ENCODE assay signal across 8 cellular contexts in the genomic region with DNA sequence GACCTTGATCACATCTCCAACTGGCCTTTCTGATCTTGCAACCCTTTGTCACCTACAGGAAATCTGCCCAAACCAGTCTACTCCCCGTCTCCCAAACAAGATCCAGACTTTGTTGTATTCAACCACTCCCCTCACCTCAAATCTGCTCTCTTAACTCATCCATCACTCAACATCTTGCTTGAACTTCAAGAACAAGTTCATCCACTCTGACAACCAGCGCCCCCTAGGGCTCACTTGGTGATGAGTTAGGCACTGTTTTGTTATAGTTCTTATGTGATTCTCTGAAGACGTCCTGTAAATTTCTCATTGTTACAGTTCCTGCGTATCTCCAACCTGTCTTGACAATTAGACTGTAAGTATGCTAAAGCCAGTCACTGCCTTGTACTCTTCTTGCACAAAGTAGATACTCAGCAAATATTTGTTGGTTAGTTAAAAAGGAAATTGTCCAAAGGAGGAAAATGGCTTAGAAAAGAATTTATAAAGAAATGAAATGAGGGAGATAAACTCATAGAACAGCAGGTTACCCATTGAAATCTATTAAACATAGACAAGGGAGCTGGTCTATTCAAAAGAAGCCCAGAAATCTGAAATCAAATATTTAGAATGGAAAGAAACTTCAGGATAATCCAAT. TPM values are rescaled to one million over a fixed set of nuclear protein-coding genes. Genes with fewer than 3 reads are reported as not detected.
DNase-seq lines count a peak whose midpoint lies in the region; ATAC-seq, FAIRE-seq and TF ChIP-seq lines count a peak whose summit lies in the region.

No MANE protein-coding gene starts in this region.

- H3K56ac ChIP-seq in H1 (replicated peaks; ENCODE audit: insufficient read length, low read depth, low read length): no peak overlapping the region

- TF ChIP-seq CTCF in H1 (IDR thresholded peaks at IDR 0.05; ENCODE audit: control extremely low read depth in 1 of 3, insufficient read depth in 1 of 3, low read depth in 1 of 3, low read length in 3 of 3) (peak in 2 of 3 experiments; percentile 61 to 84; a peak in 3 of 4 replicates), RWPE1 (conservative IDR thresholded peaks at IDR 0.05; ENCODE audit: low read depth) (no peak)

- no peaks in the 10 kb centered on the region for H4K20me1 ChIP-seq in H1 (replicated peaks in 1 of 2; ENCODE audit: control insufficient read depth in 1 of 2, insufficient read depth in 2 of 2, low read length in 2 of 2)

- no peak for TF ChIP-seq POLR2A in H1 (IDR thresholded peaks at IDR 0.05; ENCODE audit: control extremely low read depth in 1 of 2, low read depth in 2 of 2, low read length in 2 of 2)

- no peak overlapping the region for H2BK15ac ChIP-seq in H1 (ENCODE audit: low read length)

- no peak overlapping the region for H3K14ac ChIP-seq in H1 (ENCODE audit: insufficient read length)

- H3K4me3 ChIP-seq in H1 (ENCODE audit: extremely low read depth in 1 of 4, insufficient read depth in 2 of 4, low read depth in 3 of 4, low read length in 4 of 4): no peak overlapping the region

- H3K23ac ChIP-seq in H1 (ENCODE audit: insufficient read length): no peak overlapping the region

- no peaks in the 10 kb centered on the region for H3K79me2 ChIP-seq in H1 (ENCODE audit: control insufficient read depth in 1 of 2, insufficient read depth in 2 of 2, low read length in 2 of 2)

- H3K4ac ChIP-seq in H1 (replicated peaks; ENCODE audit: insufficient read length, low read depth, low read length): no peak overlapping the region

- H2BK5ac ChIP-seq in H1 (ENCODE audit: low read depth, low read length): no peak overlapping the region

- H2BK12ac ChIP-seq in H1 (ENCODE audit: low read depth, low read length): no peak overlapping the region

- H3K23me2 ChIP-seq in H1 (ENCODE audit: low read depth, low read length): no peaks in the 10 kb centered on the region

- H4K91ac ChIP-seq in H1 (replicated peaks; ENCODE audit: insufficient read length, low read length): no peak overlapping the region

- peak; percentile 94 for FAIRE-seq in H1 (lab: Jason Lieb, UNC)

- no peaks in the 10 kb centered on the region for H3K27me3 ChIP-seq in H1 (replicated peaks in 1 of 4; ENCODE audit: control insufficient read depth in 3 of 4, extremely low read depth in 1 of 4, insufficient read depth in 3 of 4, low read length in 3 of 4)

- no peak overlapping the region for H4K8ac ChIP-seq in H1 (ENCODE audit: extremely low read depth, insufficient read depth, low read length)

- H3K27ac ChIP-seq in H1 (ENCODE audit: low read depth, low read length) (no peak overlapping the region), RWPE1 (no peak overlapping the region)

- peaks cover 12 to 15% (median 14%) of the 10 kb centered on the region in 4 experiments for H3K4me1 ChIP-seq in H1 (replicated peaks in 1 of 4; ENCODE audit: control insufficient read depth in 3 of 4, insufficient read depth in 4 of 4, low read length in 3 of 4)

- H3K79me1 ChIP-seq in H1 (ENCODE audit: low read depth, low read length): no peaks in the 10 kb centered on the region; the same call in 1 of the 2 replicates

- H3K4me2 ChIP-seq in H1 (ENCODE audit: insufficient read depth in 1 of 2, low read depth in 2 of 2, low read length in 2 of 2): no peak overlapping the region

- no peak overlapping the region for H2BK120ac ChIP-seq in H1 (replicated peaks; ENCODE audit: low read depth, low read length)

- H2AFZ ChIP-seq in H1 (ENCODE audit: low read length): no peak overlapping the region

- H2BK20ac ChIP-seq in H1 (ENCODE audit: low read length): no peak overlapping the region

- H4K5ac ChIP-seq in H1 (ENCODE audit: insufficient read length, low read depth, low read length): no peak overlapping the region

- POLR2A ChIA-PET in H1 (lab: Charles Lee; ENCODE audit: partially characterized antibody): no interaction called here
- POLR2A ChIA-PET in RWPE1 (lab: Yijun Ruan, JAX; ENCODE audit: low non-redundant PET): no interaction called here

- H3K18ac ChIP-seq in H1 (ENCODE audit: extremely low read depth, low read length): no peak overlapping the region

- CTCF ChIA-PET in H1 (lab: Charles Lee; ENCODE audit: partially characterized antibody) (interaction anchor here (0.6 to 3.1 kb wide), 21 partner anchors 8 to 403 kb away, joined by 3 to 21 read pairs (median 4); no protein-coding TSS in a partner anchor), RWPE1 (lab: Yijun Ruan, JAX) (no interaction called here)

- 47% methylated on average over 4 of the region's 4 CpGs; no CpG with 5 or more reads in 1 of the 2 experiments for WGBS in H1 (ENCODE audit: extremely low coverage in 1 of 2, insufficient coverage in 1 of 2, insufficient read length in 1 of 2, insufficient replicate concordance in 2 of 2, low coverage in 1 of 2, low lambda C conversion rate in 2 of 2, missing lambda C conversion rate in 1 of 2), 2 experiments

- peak; percentile 41 to 58 for DNase-seq in AML-193 (lab: John Stamatoyannopoulos, UW)
- peak; percentile 20 for DNase-seq in HT1080 (ENCODE audit: low read depth)
- DNase-seq in activated CD4-positive, alpha-beta T cell treated with anti-CD3 and anti-CD28 coated beads for 24 hours (ENCODE audit: low read depth in 2 of 2): peak; percentile 45 to 63
- peak; percentile 39 to 89 for DNase-seq in H1 (ENCODE audit: low read depth in 1 of 2, low spot score in 2 of 2)
- DNase-seq in posterior cingulate gyrus: peak in 6 of 10 donors; percentile 20 to 88 (median 56)
- no peak for DNase-seq in RWPE1 (ENCODE audit: low spot score)

- intact Hi-C loops in posterior cingulate gyrus (cut with DNase I): no loop called here

- H3K9ac ChIP-seq in H1 (replicated peaks in 1 of 4; ENCODE audit: extremely low read depth in 1 of 4, low read depth in 3 of 4, low read length in 3 of 4): no peak overlapping the region

- TF ChIP-seq RAD21 in H1 (IDR thresholded peaks at IDR 0.05 in 1 of 2, conservative IDR thresholded peaks at IDR 0.05 in 1 of 2; ENCODE audit: low read depth in 2 of 2, low read length in 2 of 2): peak; percentile 52 to 72

- no peak for ATAC-seq in HG03108 (IDR thresholded peaks at IDR 0.05; ENCODE audit: unreplicated experiment)
- ATAC-seq in GM21529 (IDR thresholded peaks at IDR 0.05; ENCODE audit: unreplicated experiment): no peak

- no peaks in the 10 kb centered on the region for H3K9me3 ChIP-seq in H1 (ENCODE audit: insufficient read depth in 2 of 2, low read depth in 1 of 2, low read length in 1 of 2)

- no peaks in the 10 kb centered on the region for H3K36me3 ChIP-seq in H1 (ENCODE audit: control insufficient read depth in 2 of 4, insufficient read depth in 4 of 4, low read length in 3 of 4)

- no peak for TF ChIP-seq EP300 in H1 (IDR thresholded peaks at IDR 0.05; ENCODE audit: borderline replicate concordance in 1 of 2, low read depth in 2 of 2, low read length in 2 of 2)

- H2AK5ac ChIP-seq in H1 (ENCODE audit: low read depth, low read length): no peak overlapping the region

TF ChIP-seq in H1, 55 proteins besides CTCF, POLR2A, EP300 and RAD21:
- TF ChIP-seq JUND (IDR thresholded peaks at IDR 0.05; ENCODE audit: low read length) (no peak), TEAD4 (IDR thresholded peaks at IDR 0.05; ENCODE audit: low read depth, low read length) (no peak), PHF8 (conservative IDR thresholded peaks at IDR 0.05; ENCODE audit: low read depth, low read length) (no peak)

RNA-seq across cellular contexts. Expression of a gene that starts 5.3 kb away (rescaled TPM):
- 50.5 and 60.8 TPM in 2 replicates for total RNA-seq in HT1080 (2014; rRNA removed; shearing (Covaris generic))
- polyA plus RNA-seq in HT1080 (2015; cell fraction: cytosol; rRNA removed): 57.5 and 63.6 TPM in 2 replicates
- 97.6 and 116 TPM in 2 replicates for polyA plus RNA-seq in HT1080 (2015; cell fraction: nucleus; rRNA removed)
- total RNA-seq in H1 (2021; fragmentation: NEBNext Ultra II Directional; extraction: Animal tissue kit (Norgen Biotek cat#: 25700)): 37.2 and 39.6 TPM in 2 replicates
- polyA plus RNA-seq in H1 (2011; rRNA removed): 26.2 and 38.6 TPM in 2 replicates
- polyA plus RNA-seq in H1 (2011; cell fraction: cytosol; rRNA removed): 20.1 TPM
- 44.7 TPM for polyA plus RNA-seq in H1 (2011; cell fraction: nucleus; rRNA removed)
- polyA plus RNA-seq in H1 (2012, experiment 1 of 2): 22.6 to 31.1 TPM (median 30.7 TPM) in 4 replicates
- polyA plus RNA-seq in H1 (2012, experiment 2 of 2): 11.4 TPM
- 32.4 TPM for polyA plus RNA-seq in H1 (2013, experiment 1 of 2)
- polyA plus RNA-seq in H1 (2013, experiment 2 of 2): 28.2 TPM
- 52.1 and 54.0 TPM in 2 replicates for polyA minus RNA-seq in H1 (2011; rRNA and poly(A)+ RNA removed)
- 24.0 TPM for polyA minus RNA-seq in H1 (2011; cell fraction: cytosol; rRNA and poly(A)+ RNA removed)
- polyA minus RNA-seq in H1 (2011; cell fraction: nucleus; rRNA and poly(A)+ RNA removed): 104 TPM
